In the genomic region with DNA sequence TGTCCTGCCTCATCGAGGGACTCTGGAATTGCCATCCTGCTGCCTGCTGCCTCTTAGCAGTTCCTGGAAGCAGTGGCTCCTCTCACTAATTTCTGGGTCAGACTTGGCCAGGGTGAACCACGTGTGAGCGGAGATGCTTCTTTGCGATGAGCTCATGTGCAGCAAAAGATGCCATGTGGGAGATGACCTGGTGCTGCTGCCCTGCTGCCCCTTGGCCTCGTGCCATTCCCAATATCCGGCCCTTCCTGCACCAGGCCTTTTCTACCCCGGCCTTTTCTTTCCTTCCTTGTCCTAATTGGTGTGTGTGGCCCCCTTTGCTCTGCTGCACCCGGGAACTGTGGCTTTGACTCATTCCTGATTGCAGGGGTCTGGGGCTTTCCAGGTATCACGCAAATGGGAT, we compare ENCODE assay signal across 18 cellular contexts.
DNase-seq lines count a peak whose midpoint lies in the region; ATAC-seq, FAIRE-seq and TF ChIP-seq lines count a peak whose summit lies in the region.
"Had no signal": no experiment of that assay in that cellular context is flagged by ENCODE, and none has a peak within 500 bp of the region (broad histone marks: within the 10 kb centered on the region; RNA-seq: fewer than 3 reads in every experiment).

No MANE protein-coding gene starts in this region.

- no peak overlapping the region for H3K27ac ChIP-seq in kidney (ENCODE audit: low read depth in 2 of 2, low read length in 2 of 2)
- no peak overlapping the region for H3K27ac ChIP-seq in neuronal stem cell (replicated peaks; ENCODE audit: low read length)
- H3K27ac ChIP-seq in upper lobe of right lung, result no peak overlapping the region
- H3K27ac ChIP-seq: BLaER1, GM23248, HL-60 had no signal

- TF ChIP-seq CTCF in kidney (IDR thresholded peaks at IDR 0.05; ENCODE audit: borderline replicate concordance, extremely low read depth, insufficient read depth) (no peak), upper lobe of right lung (IDR thresholded peaks at IDR 0.05) (no peak)

- H3K4me1 ChIP-seq in kidney (ENCODE audit: control insufficient read depth in 1 of 2, insufficient read depth in 1 of 2, low read depth in 1 of 2, low read length in 2 of 2) (no peaks in the 10 kb centered on the region), neuronal stem cell (ENCODE audit: control insufficient read depth in 2 of 2, insufficient read depth in 1 of 2, low read depth in 1 of 2, low read length in 2 of 2) (peaks cover 3 to 9% of the 10 kb centered on the region in 2 donors), upper lobe of right lung (no peaks in the 10 kb centered on the region)
- H3K4me1 ChIP-seq: BLaER1, HAP-1 had no signal

- H3K18ac ChIP-seq in neuronal stem cell (ENCODE audit: low read length), result peak overlapping the region; percentile 35

- no peak overlapping the region for H4K91ac ChIP-seq in neuronal stem cell (ENCODE audit: low read depth, low read length, poor library complexity)

- no peak overlapping the region for H3K14ac ChIP-seq in neuronal stem cell (ENCODE audit: low read length)

- no peaks in the 10 kb centered on the region for H3K27me3 ChIP-seq in neuronal stem cell (ENCODE audit: control insufficient read depth in 3 of 3, insufficient read depth in 3 of 3, low read depth in 1 of 3, low read length in 3 of 3)
- no peaks in the 10 kb centered on the region for H3K27me3 ChIP-seq in upper lobe of right lung
- H3K27me3 ChIP-seq: BLaER1 had no signal

- peak; percentile 17 for DNase-seq in Right ventricle myocardium superior
- no peak for DNase-seq in left cardiac atrium
- DNase-seq in kidney, result peak; percentile 22
- no peak for DNase-seq in neuronal stem cell (ENCODE audit: low spot score)
- peak; percentile 27 for DNase-seq in upper lobe of right lung
- DNase-seq in OCI-M1 (lab: John Stamatoyannopoulos, UW), result no peak
- DNase-seq: 8988T; Calu3; CD8-positive, alpha-beta T cell; DMS79 treated with DMSO at 0.1 percent for 48 hours; GF-D8; GM23248 had no signal

- H3K4me3 ChIP-seq in kidney (ENCODE audit: low read length in 2 of 2), result no peak overlapping the region
- H3K4me3 ChIP-seq in neuronal stem cell (ENCODE audit: low read length in 2 of 2), result no peak overlapping the region
- no peak overlapping the region for H3K4me3 ChIP-seq in upper lobe of right lung
- H3K4me3 ChIP-seq: BLaER1, GM23248, HAP-1 had no signal

- no peak overlapping the region for H2BK120ac ChIP-seq in neuronal stem cell (ENCODE audit: low read depth, low read length)

- no peak for ATAC-seq in Right ventricle myocardium superior (ENCODE audit: poor library complexity)
- ATAC-seq in left cardiac atrium, result no peak
- ATAC-seq in upper lobe of right lung, result no peak
- no peak for ATAC-seq in GM18517 (IDR thresholded peaks at IDR 0.05; ENCODE audit: unreplicated experiment)
- ATAC-seq in GM19467 (IDR thresholded peaks at IDR 0.05; ENCODE audit: unreplicated experiment), result no peak
- ATAC-seq: CD8-positive, alpha-beta T cell had no signal

- peak overlapping the region; percentile 21 for H2BK15ac ChIP-seq in neuronal stem cell (ENCODE audit: low read length)

- H3K9ac ChIP-seq in kidney (ENCODE audit: low read length in 2 of 2) (no peak overlapping the region), neuronal stem cell (ENCODE audit: low read depth, low read length, poor library complexity) (no peak overlapping the region)
- H3K9ac ChIP-seq: BLaER1, GM23248 had no signal

- H3K9me3 ChIP-seq in kidney (ENCODE audit: control insufficient read depth in 1 of 2, low read length in 2 of 2), result no peaks in the 10 kb centered on the region
- H3K9me3 ChIP-seq in neuronal stem cell (replicated peaks in 1 of 2; ENCODE audit: control insufficient read depth in 2 of 2, insufficient read depth in 1 of 2, low read depth in 1 of 2, low read length in 2 of 2), result peaks cover 0 to 5% of the 10 kb centered on the region in 2 donors
- H3K9me3 ChIP-seq in upper lobe of right lung, result no peaks in the 10 kb centered on the region
- H3K9me3 ChIP-seq: HAP-1 had no signal

- intact Hi-C loops in Right ventricle myocardium superior (cut with DNase I), result no loop called here
- intact Hi-C loops in left cardiac atrium (cut with DNase I), result no loop called here
- intact Hi-C loops in kidney (cut with DNase I), result no loop called here
- intact Hi-C loops in upper lobe of right lung (cut with DNase I), result no loop called here

- no peaks in the 10 kb centered on the region for H3K79me1 ChIP-seq in neuronal stem cell (ENCODE audit: low read depth, low read length)

- H3K36me3 ChIP-seq in kidney (ENCODE audit: control insufficient read depth in 1 of 2, insufficient read depth in 2 of 2, low read length in 2 of 2) (no peaks in the 10 kb centered on the region), neuronal stem cell (replicated peaks in 1 of 2; ENCODE audit: control insufficient read depth in 2 of 2, insufficient read depth in 2 of 2, low read length in 2 of 2) (no peaks in the 10 kb centered on the region), upper lobe of right lung (no peaks in the 10 kb centered on the region)
- H3K36me3 ChIP-seq: BLaER1, HAP-1 had no signal

- no peak overlapping the region for H2AFZ ChIP-seq in neuronal stem cell (ENCODE audit: low read length)
- H2AFZ ChIP-seq: GM23248 had no signal

- no peak overlapping the region for H3K4me2 ChIP-seq in neuronal stem cell (ENCODE audit: insufficient read depth, low read length, poor library complexity, severe bottlenecking)
- H3K4me2 ChIP-seq: BLaER1 had no signal

- no peak overlapping the region for H2AK5ac ChIP-seq in neuronal stem cell (ENCODE audit: low read depth, low read length)

- no peak overlapping the region for H2BK12ac ChIP-seq in neuronal stem cell (ENCODE audit: low read length)

- no CpG with 5 or more reads among the region's 9 CpGs for WGBS in neuronal stem cell (ENCODE audit: extremely low coverage in 2 of 2, insufficient read length in 2 of 2, insufficient replicate concordance in 1 of 2), 2 donors

- FAIRE-seq in kidney (lab: Jason Lieb, UNC), result no peak
- FAIRE-seq: GM19239 had no signal

- no peak overlapping the region for H3K23ac ChIP-seq in neuronal stem cell (ENCODE audit: low read depth, low read length, poor library complexity)

- no peak overlapping the region for H2BK5ac ChIP-seq in neuronal stem cell (ENCODE audit: low read length)

- H3K4ac ChIP-seq in neuronal stem cell (ENCODE audit: low read length), result no peak overlapping the region

- no peak overlapping the region for H4K8ac ChIP-seq in neuronal stem cell (ENCODE audit: low read depth, low read length)

Comparison
In these comparisons a context has a peak if more than half of its experiments do, and no peak if none do; other contexts are left out.
1. DNase-seq: peak in Right ventricle myocardium superior (single experiment), kidney (single experiment) and upper lobe of right lung (single experiment); none in left cardiac atrium (single experiment), neuronal stem cell (single experiment) and OCI-M1 (single experiment).